In the genomic region with DNA sequence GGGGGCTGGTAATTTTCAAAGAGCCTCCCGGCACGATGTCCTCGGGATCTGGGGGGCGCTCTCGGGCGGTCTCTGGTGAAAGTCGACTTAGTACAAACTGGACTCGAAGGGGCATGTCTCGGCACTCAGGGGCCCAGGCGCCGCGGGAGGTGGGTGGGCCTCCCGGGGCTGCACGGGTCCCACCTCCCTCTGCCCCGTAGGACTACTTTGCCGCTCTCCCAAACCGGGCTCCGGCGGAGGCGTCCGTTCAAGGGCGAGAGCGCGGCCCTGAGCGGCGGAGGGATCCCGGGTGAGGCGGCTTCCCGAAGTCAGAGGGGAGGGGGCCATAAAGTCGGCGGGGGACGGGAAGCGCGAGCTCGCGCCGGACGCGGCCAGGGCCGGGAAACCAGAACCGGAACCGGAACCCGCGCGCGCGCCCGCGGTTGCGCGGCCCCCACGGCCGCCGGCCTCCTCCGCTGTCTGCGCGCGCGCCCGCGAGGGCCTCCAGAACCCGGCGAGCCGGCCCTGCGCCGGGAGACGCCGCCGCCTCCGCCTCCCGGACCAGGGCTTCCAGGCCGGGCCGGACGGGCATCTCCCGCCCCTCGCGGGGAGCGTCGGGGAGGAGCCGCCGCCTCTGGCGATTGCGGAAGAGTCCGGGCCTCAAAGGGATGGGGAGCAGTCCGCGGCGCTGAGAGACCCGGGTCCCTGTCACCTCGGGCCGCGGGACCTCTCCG, we compare ENCODE assay signal across 8 cellular contexts. TPM values are rescaled to one million over a fixed set of nuclear protein-coding genes. Genes with fewer than 3 reads are reported as not detected.
DNase-seq lines count a peak whose midpoint lies in the region; ATAC-seq and TF ChIP-seq lines count a peak whose summit lies in the region.

A gene with protein sequence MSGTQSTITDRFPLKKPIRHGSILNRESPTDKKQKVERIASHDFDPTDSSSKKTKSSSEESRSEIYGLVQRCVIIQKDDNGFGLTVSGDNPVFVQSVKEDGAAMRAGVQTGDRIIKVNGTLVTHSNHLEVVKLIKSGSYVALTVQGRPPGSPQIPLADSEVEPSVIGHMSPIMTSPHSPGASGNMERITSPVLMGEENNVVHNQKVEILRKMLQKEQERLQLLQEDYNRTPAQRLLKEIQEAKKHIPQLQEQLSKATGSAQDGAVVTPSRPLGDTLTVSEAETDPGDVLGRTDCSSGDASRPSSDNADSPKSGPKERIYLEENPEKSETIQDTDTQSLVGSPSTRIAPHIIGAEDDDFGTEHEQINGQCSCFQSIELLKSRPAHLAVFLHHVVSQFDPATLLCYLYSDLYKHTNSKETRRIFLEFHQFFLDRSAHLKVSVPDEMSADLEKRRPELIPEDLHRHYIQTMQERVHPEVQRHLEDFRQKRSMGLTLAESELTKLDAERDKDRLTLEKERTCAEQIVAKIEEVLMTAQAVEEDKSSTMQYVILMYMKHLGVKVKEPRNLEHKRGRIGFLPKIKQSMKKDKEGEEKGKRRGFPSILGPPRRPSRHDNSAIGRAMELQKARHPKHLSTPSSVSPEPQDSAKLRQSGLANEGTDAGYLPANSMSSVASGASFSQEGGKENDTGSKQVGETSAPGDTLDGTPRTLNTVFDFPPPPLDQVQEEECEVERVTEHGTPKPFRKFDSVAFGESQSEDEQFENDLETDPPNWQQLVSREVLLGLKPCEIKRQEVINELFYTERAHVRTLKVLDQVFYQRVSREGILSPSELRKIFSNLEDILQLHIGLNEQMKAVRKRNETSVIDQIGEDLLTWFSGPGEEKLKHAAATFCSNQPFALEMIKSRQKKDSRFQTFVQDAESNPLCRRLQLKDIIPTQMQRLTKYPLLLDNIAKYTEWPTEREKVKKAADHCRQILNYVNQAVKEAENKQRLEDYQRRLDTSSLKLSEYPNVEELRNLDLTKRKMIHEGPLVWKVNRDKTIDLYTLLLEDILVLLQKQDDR (N-terminal part only) (plus strand): TSS at position 486 of the 713 bp plus-strand sequence. CDS start 831 bp downstream, outside the sequence.

- H3K9me3 Mint-ChIP-seq in neural crest cell, result no peaks in the 10 kb centered on the region
- H3K9me3 Mint-ChIP-seq in stimulated activated naive CD8-positive, alpha-beta T cell treated with anti-CD3 and anti-CD28 coated beads, Interleukin-15, amount 100 ng/mL, for 72 hours, result no peaks in the 10 kb centered on the region

- H3K27ac ChIP-seq in Karpas-422 (ENCODE audit: low read length), result peak within 1 kb of the TSS; percentile 73

- H3K4me2 ChIP-seq in Karpas-422 (ENCODE audit: low read depth, low read length, poor library complexity, severe bottlenecking), result peak within 1 kb of the TSS; percentile 86

- peak within 1 kb of the TSS; percentile 79 for H3K9ac ChIP-seq in Karpas-422 (ENCODE audit: low read length)

- TF ChIP-seq CTCF in foreskin fibroblast (IDR thresholded peaks at IDR 0.05; ENCODE audit: low read depth, low read length), result no peak
- TF ChIP-seq CTCF in neural crest cell (conservative IDR thresholded peaks at IDR 0.05), result peak; percentile 51

- H3K4me1 Mint-ChIP-seq in neural crest cell, result peaks cover 39% of the 10 kb centered on the region
- peaks cover 18% of the 10 kb centered on the region for H3K4me1 Mint-ChIP-seq in stimulated activated naive CD8-positive, alpha-beta T cell treated with anti-CD3 and anti-CD28 coated beads, Interleukin-15, amount 100 ng/mL, for 72 hours

- H3K79me2 ChIP-seq in Karpas-422 (ENCODE audit: low read length), result peaks cover 29% of the 10 kb centered on the region

- no peaks in the 10 kb centered on the region for H3K9me2 ChIP-seq in Karpas-422 (replicated peaks; ENCODE audit: insufficient read depth, low read length)

- H3K4me3 Mint-ChIP-seq in neural crest cell, result peak within 1 kb of the TSS; percentile 97
- H3K4me3 Mint-ChIP-seq in stimulated activated naive CD8-positive, alpha-beta T cell treated with anti-CD3 and anti-CD28 coated beads, Interleukin-15, amount 100 ng/mL, for 72 hours, result peak within 1 kb of the TSS; percentile 93 to 96

- H3K4me3 ChIP-seq in Karpas-422 (ENCODE audit: low read length) (peak within 1 kb of the TSS; percentile 83), foreskin fibroblast (ENCODE audit: low read depth in 1 of 2, low read length in 2 of 2) (peak within 1 kb of the TSS; percentile 93 to 96)

- H3K27me3 Mint-ChIP-seq in neural crest cell (ENCODE audit: low read depth), result no peaks in the 10 kb centered on the region
- H3K27me3 Mint-ChIP-seq in stimulated activated naive CD8-positive, alpha-beta T cell treated with anti-CD3 and anti-CD28 coated beads, Interleukin-15, amount 100 ng/mL, for 72 hours, result peaks cover 64% of the 10 kb centered on the region

- H4K20me1 ChIP-seq in Karpas-422 (ENCODE audit: insufficient read depth, low read depth, low read length), result peaks cover 24% of the 10 kb centered on the region

- H2AFZ ChIP-seq in Karpas-422 (ENCODE audit: low read length), result peak within 1 kb of the TSS; percentile 17

- DNase-seq in DMS 273 treated with DMSO at 0.1 percent for 48 hours (lab: John Stamatoyannopoulos, UW) (peak; percentile 75), Karpas-422 (peak; percentile 93), SHP77 treated with DMSO at 0.1 percent for 48 hours (lab: John Stamatoyannopoulos, UW) (peak; percentile 78), foreskin fibroblast (peak; percentile 99 to 100), neural crest cell (ENCODE audit: low read depth, low spot score) (peak; percentile 94)
- DNase-seq in activated gamma-delta T cell treated with anti-CD3 and anti-CD28 coated beads, Interleukin-2, amount 50 U/mL, for 16 hours (ENCODE audit: low read depth), result peak; percentile 40
- DNase-seq in stimulated activated naive CD8-positive, alpha-beta T cell treated with anti-CD3 and anti-CD28 coated beads, Interleukin-15, amount 100 ng/mL, for 72 hours, result peak; percentile 73 to 83

- peak within 1 kb of the TSS; percentile 89 for H3K27ac Mint-ChIP-seq in neural crest cell (ENCODE audit: unreplicated experiment)
- H3K27ac Mint-ChIP-seq in stimulated activated naive CD8-positive, alpha-beta T cell treated with anti-CD3 and anti-CD28 coated beads, Interleukin-15, amount 100 ng/mL, for 72 hours, result no peak within 1 kb of the TSS

- H3K36me3 ChIP-seq in Karpas-422 (ENCODE audit: insufficient read depth, low read length), result no peaks in the 10 kb centered on the region

- peaks cover 38% of the 10 kb centered on the region for H3K4me1 ChIP-seq in Karpas-422 (ENCODE audit: low read length)

- H3K36me3 Mint-ChIP-seq in neural crest cell (ENCODE audit: low read depth), result no peaks in the 10 kb centered on the region

- no peaks in the 10 kb centered on the region for H3K9me3 ChIP-seq in Karpas-422 (ENCODE audit: low read length)

- no peaks in the 10 kb centered on the region for H3K27me3 ChIP-seq in Karpas-422 (ENCODE audit: low read length)

- ATAC-seq in GM21528 (IDR thresholded peaks at IDR 0.05; ENCODE audit: low FRiP score, unreplicated experiment), result peak; percentile 66
- ATAC-seq in stimulated activated naive CD8-positive, alpha-beta T cell treated with anti-CD3 and anti-CD28 coated beads, Interleukin-15, amount 100 ng/mL, for 72 hours, result peak; percentile 84

RNA-seq across cellular contexts. Expression of the gene that starts here (rescaled TPM):
- 14.0 and 15.4 TPM in 2 replicates for total RNA-seq in Karpas-422 (2014; rRNA removed; shearing (Covaris generic); ENCODE audit: low replicate concordance)
- 66.1 and 66.2 TPM in 2 replicates for total RNA-seq in neural crest cell

Comparison
In these comparisons a context has a peak if more than half of its experiments do, and no peak if none do; other contexts are left out.
1. Peak in every context shown above with its lines: DNase-seq, ATAC-seq, H3K4me3 ChIP-seq and H3K27ac ChIP-seq.
2. DNase-seq: peak in every context shown above with its lines; median percentile 100 in foreskin fibroblast; 94 in neural crest cell; 93 in Karpas-422; 78 in SHP77 treated with DMSO at 0.1 percent for 48 hours; 78 in stimulated activated naive CD8-positive, alpha-beta T cell treated with anti-CD3 and anti-CD28 coated beads, Interleukin-15, amount 100 ng/mL, for 72 hours; 75 in DMS 273 treated with DMSO at 0.1 percent for 48 hours; 40 in activated gamma-delta T cell treated with anti-CD3 and anti-CD28 coated beads, Interleukin-2, amount 50 U/mL, for 16 hours.